Comparison of ENCODE assay signal across 9 cellular contexts in the genomic region with DNA sequence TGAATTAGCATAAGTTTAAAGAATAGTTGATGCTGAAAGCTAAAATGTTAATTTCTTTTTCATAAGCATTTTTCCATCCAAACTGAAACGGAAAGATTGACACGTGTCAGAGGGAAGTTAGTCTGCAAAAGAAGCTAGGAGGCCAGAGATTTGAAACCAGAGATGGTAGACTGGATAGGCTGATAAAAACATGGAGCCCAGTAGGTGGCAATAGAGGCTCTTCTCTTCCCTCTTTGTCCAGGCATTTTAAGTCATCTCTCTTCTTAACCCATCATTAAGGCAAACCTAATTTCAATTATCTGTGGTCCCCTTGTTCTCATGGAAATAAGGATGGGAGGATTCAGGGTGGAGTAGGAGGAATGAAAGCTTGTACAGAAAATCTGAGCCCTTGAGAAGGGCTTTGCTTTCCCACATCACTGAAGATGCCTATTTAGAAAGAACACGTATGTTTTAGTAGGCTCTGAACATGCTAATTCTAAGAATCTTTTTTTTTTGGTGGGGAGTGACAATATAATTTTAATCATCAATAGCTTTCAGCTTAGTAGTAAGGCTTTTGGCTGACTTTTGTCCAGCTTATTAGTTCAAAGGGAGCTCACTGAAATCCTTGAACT.
DNase-seq lines count a peak whose midpoint lies in the region; ATAC-seq and TF ChIP-seq lines count a peak whose summit lies in the region.
"Had no signal": no experiment of that assay in that cellular context is flagged by ENCODE, and none has a peak within 500 bp of the region (broad histone marks: within the 10 kb centered on the region; RNA-seq: fewer than 3 reads in every experiment).

No MANE protein-coding gene starts in this region.

- H3K9me3 Mint-ChIP-seq in progenitor cell of endocrine pancreas (ENCODE audit: low read depth), result no peaks in the 10 kb centered on the region
- no peaks in the 10 kb centered on the region for H3K9me3 Mint-ChIP-seq in CD4-positive, alpha-beta T cell
- H3K9me3 Mint-ChIP-seq: memory B cell had no signal

- intact Hi-C loops in CD4-positive, alpha-beta T cell (cut with DNase I, micrococcal nuclease), result no loop called here

- peaks cover 9% of the 10 kb centered on the region for H3K4me1 Mint-ChIP-seq in progenitor cell of endocrine pancreas (ENCODE audit: low read depth)
- no peaks in the 10 kb centered on the region for H3K4me1 Mint-ChIP-seq in CD4-positive, alpha-beta T cell (ENCODE audit: low read depth)
- H3K4me1 Mint-ChIP-seq: memory B cell had no signal

- peaks cover 33% of the 10 kb centered on the region for H3K27me3 Mint-ChIP-seq in progenitor cell of endocrine pancreas
- H3K27me3 Mint-ChIP-seq in CD4-positive, alpha-beta T cell, result peaks cover 26% of the 10 kb centered on the region

- no peaks in the 10 kb centered on the region for H3K9me3 ChIP-seq in CD4-positive, alpha-beta T cell (ENCODE audit: control insufficient read depth, low read length)

- DNase-seq in EH (ENCODE audit: low read depth), result peak; percentile 68
- DNase-seq in M059J (ENCODE audit: low read depth), result peak; percentile 57
- DNase-seq in RWPE1 (ENCODE audit: low spot score), result peak; percentile 73
- peak; percentile 49 for DNase-seq in fibroblast of gingiva (ENCODE audit: low read depth)
- DNase-seq in progenitor cell of endocrine pancreas (ENCODE audit: low spot score, unreplicated experiment), result no peak
- no peak for DNase-seq in CD4-positive, alpha-beta T cell

- ATAC-seq in HG02623 (IDR thresholded peaks at IDR 0.05; ENCODE audit: unreplicated experiment), result no peak
- ATAC-seq in CD4-positive, alpha-beta T cell (ENCODE audit: poor library complexity), result no peak
- no peak for ATAC-seq in HG02938 (IDR thresholded peaks at IDR 0.05; ENCODE audit: unreplicated experiment)

- no peak overlapping the region for H3K27ac Mint-ChIP-seq in progenitor cell of endocrine pancreas
- no peak overlapping the region for H3K27ac Mint-ChIP-seq in CD4-positive, alpha-beta T cell
- H3K27ac Mint-ChIP-seq: memory B cell had no signal

- no peak overlapping the region for H3K27ac ChIP-seq in RWPE1
- H3K27ac ChIP-seq in CD4-positive, alpha-beta T cell (ENCODE audit: low read depth, low read length), result no peak overlapping the region

- H3K27me3 ChIP-seq in CD4-positive, alpha-beta T cell (ENCODE audit: control insufficient read depth, insufficient read depth, low read length), result no peaks in the 10 kb centered on the region

- POLR2A ChIA-PET in RWPE1 (lab: Yijun Ruan, JAX; ENCODE audit: low non-redundant PET), result no interaction called here
- POLR2A ChIA-PET in CD4-positive, alpha-beta T cell (lab: Charles Lee), result no interaction called here

- no peaks in the 10 kb centered on the region for H3K36me3 Mint-ChIP-seq in progenitor cell of endocrine pancreas (ENCODE audit: insufficient read depth)
- H3K36me3 Mint-ChIP-seq in CD4-positive, alpha-beta T cell (ENCODE audit: low read depth), result no peaks in the 10 kb centered on the region
- H3K36me3 Mint-ChIP-seq: memory B cell had no signal

- TF ChIP-seq CTCF in RWPE1 (conservative IDR thresholded peaks at IDR 0.05; ENCODE audit: low read depth) (peak; percentile 85), progenitor cell of endocrine pancreas (IDR thresholded peaks at IDR 0.05; ENCODE audit: unreplicated experiment) (peak; percentile 72)
- no peak for TF ChIP-seq CTCF in CD4-positive, alpha-beta T cell (IDR thresholded peaks at IDR 0.05)

- CTCF ChIA-PET in RWPE1 (lab: Yijun Ruan, JAX), result interaction anchor here (0.6 to 1.4 kb wide), 20 partner anchors 9 to 1285 kb away, joined by 3 to 7 read pairs (median 4); no protein-coding TSS in a partner anchor
- CTCF ChIA-PET in CD4-positive, alpha-beta T cell (lab: Charles Lee), result no interaction called here

- H3K4me3 Mint-ChIP-seq in progenitor cell of endocrine pancreas (ENCODE audit: low read depth), result no peak overlapping the region
- H3K4me3 Mint-ChIP-seq in CD4-positive, alpha-beta T cell, result no peak overlapping the region
- H3K4me3 Mint-ChIP-seq: memory B cell had no signal

Comparison
In these comparisons a context has a peak if more than half of its experiments do, and no peak if none do; other contexts are left out.
1. DNase-seq: peak in EH (single experiment), M059J (single experiment), RWPE1 (single experiment) and fibroblast of gingiva (single experiment); none in progenitor cell of endocrine pancreas (single experiment) and CD4-positive, alpha-beta T cell (0 of 10).